In the genomic region with DNA sequence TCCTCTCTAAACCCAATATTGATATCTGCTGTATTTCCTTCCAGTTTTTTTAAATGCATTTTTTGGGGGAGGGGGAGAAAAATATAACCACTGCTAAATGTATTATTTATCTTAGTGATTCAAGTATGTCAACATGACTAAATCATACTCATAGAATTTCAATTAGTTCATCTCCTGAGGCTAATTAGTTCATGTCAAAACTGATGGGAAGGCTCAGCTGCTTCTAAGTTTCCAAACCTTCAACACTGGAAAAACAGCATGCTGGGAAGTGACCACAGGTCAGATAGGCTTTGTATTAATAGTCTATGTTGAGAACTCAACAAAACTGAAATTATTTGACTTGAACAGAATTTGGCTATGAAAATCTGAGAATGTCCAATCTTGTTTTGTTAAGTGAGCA, we compare ENCODE assay signal across 1 cellular context.
TF ChIP-seq lines count a peak whose summit lies in the region.

No MANE protein-coding gene starts in this region.

TF ChIP-seq in IMR-90, 13 proteins besides CTCF, POLR2A, EP300 and RAD21:
- no peak for TF ChIP-seq RCOR1 (IDR thresholded peaks at IDR 0.05; ENCODE audit: insufficient replicate concordance, low read length)
- TF ChIP-seq FOS (IDR thresholded peaks at IDR 0.05; ENCODE audit: low read depth, low read length), result no peak
- no peak for TF ChIP-seq NFE2L2 (IDR thresholded peaks at IDR 0.05; ENCODE audit: low read depth, low read length)
- TF ChIP-seq SMC3 (IDR thresholded peaks at IDR 0.05; ENCODE audit: low read depth, low read length), result no peak
- no peak for TF ChIP-seq RFX5 (IDR thresholded peaks at IDR 0.05; ENCODE audit: low read depth, low read length)
